8 cellular contexts compared by ENCODE assay signal in the genomic region with DNA sequence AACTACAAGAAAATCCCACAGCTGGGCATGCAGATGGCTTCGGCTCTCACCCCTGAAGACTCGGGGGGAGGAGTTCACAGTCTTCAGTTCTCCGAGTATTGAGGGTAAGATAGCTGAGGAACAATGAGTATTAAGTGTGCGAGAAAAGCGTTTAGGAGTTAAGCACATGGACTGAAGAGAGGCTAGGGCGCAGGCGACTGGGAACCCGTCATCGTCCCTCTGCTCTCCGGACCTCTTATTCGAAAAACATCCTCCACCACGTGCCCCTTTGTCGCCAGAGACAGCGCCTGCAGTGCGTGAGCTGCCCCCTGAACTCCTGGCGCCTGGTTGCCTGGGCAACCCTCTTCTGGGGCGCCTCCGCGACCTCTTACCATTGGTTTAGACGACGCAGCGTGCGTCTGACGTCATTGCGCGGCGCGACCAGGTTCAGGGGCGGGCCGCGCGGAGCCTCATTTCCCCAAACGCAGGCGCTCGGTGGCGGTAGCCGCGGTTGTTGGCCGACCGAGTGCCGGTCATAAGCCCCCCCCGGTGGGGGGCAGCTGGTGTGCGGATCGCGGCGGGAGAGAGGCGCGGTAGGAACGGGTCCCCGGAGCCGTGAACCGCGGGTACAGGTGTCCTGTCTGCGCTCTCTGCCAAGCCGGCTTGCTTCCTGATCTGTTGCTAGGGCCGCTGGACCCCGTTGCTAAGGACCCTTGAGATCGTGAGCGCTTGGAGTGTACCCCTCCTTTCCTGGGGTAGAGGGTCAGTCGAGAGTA. TPM values are rescaled to one million over a fixed set of nuclear protein-coding genes. Genes with fewer than 3 reads are reported as not detected.
A peak's percentile ranks its signal among the peaks of the same experiment; 100 is the strongest.
DNase-seq lines count a peak whose midpoint lies in the region; ATAC-seq, FAIRE-seq and TF ChIP-seq lines count a peak whose summit lies in the region.

Gene PACRGL, plus strand, starts transcription at position 452 of the 755 bp plus-strand sequence. CDS start 4,024 bp downstream, outside the sequence.

- peak; percentile 30 for DNase-seq in D721Med (ENCODE audit: insufficient read length, low spot score)
- peak; percentile 79 for DNase-seq in HuH-7.5 (ENCODE audit: low spot score)
- peak; percentile 97 for DNase-seq in OCI-LY7 (ENCODE audit: low spot score)
- peak; percentile 87 for DNase-seq in activated T-cell treated with anti-CD3 and anti-CD28 coated beads for 1 hour (ENCODE audit: low read depth)
- peak; percentile 94 for DNase-seq in endothelial cell of umbilical vein (ENCODE audit: low read depth, low spot score)
- peak; percentile 96 for DNase-seq in midbrain (lab: John Stamatoyannopoulos, UW)
- DNase-seq in stimulated activated CD8-positive, alpha-beta memory T cell treated with anti-CD3 and anti-CD28 coated beads, Interleukin-2, amount 100 ng/mL, for 1 hour (ENCODE audit: low read depth in 2 of 2), result peak; percentile 84 to 86

- peak; percentile 11 for FAIRE-seq in D721Med (lab: Jason Lieb, UNC)
- FAIRE-seq in endothelial cell of umbilical vein (lab: Jason Lieb, UNC), result peak; percentile 84

- H2AFZ ChIP-seq in OCI-LY7 (ENCODE audit: low read length) (peak within 1 kb of the TSS; percentile 94), endothelial cell of umbilical vein (ENCODE audit: low read depth, low read length) (peak within 1 kb of the TSS; percentile 95)

- H3K9ac ChIP-seq in endothelial cell of umbilical vein (replicated peaks; ENCODE audit: extremely low read depth, insufficient read depth, low read length), result peak within 1 kb of the TSS; percentile 93

- H3K36me3 ChIP-seq in OCI-LY7 (ENCODE audit: insufficient read depth, low read length), result peaks cover 11% of the 10 kb centered on the region
- peaks cover 0 to under 1% of the 10 kb centered on the region in 2 experiments for H3K36me3 ChIP-seq in endothelial cell of umbilical vein (ENCODE audit: control insufficient read depth in 2 of 2, extremely low read depth in 1 of 2, insufficient read depth in 2 of 2, low read length in 2 of 2)

- H3K79me2 ChIP-seq in OCI-LY7 (ENCODE audit: insufficient read depth, low read depth, low read length) (peaks cover 19% of the 10 kb centered on the region; the same call in 1 of the 2 replicates), endothelial cell of umbilical vein (ENCODE audit: control insufficient read depth, insufficient read depth, low read length) (peaks cover 17% of the 10 kb centered on the region)

- H3K9me1 ChIP-seq in endothelial cell of umbilical vein (replicated peaks; ENCODE audit: control insufficient read depth, extremely low read depth, insufficient read depth, low read length), result no peaks in the 10 kb centered on the region

- intact Hi-C loops in OCI-LY7 (cut with micrococcal nuclease; ENCODE audit: unreplicated experiment), result no loop called here
- intact Hi-C loops in endothelial cell of umbilical vein (cut with micrococcal nuclease), result loop anchor here (2.0 to 10.0 kb wide), 3 partner anchors 135 to 1069 kb away; no protein-coding TSS in a partner anchor

- BruUV-seq in OCI-LY7 (replicated peaks; lab: Mats Ljungman, UMichigan) (no TSS peak), endothelial cell of umbilical vein (replicated peaks; lab: Mats Ljungman, UMichigan) (no TSS peak)

- H3K27me3 ChIP-seq in endothelial cell of umbilical vein (ENCODE audit: control insufficient read depth in 2 of 2, insufficient read depth in 2 of 2, low read length in 2 of 2), result peaks cover 0 to 3% of the 10 kb centered on the region in 2 experiments

- TF ChIP-seq POLR2A in endothelial cell of umbilical vein (IDR thresholded peaks at IDR 0.05; ENCODE audit: low read depth, low read length), result peak; percentile 43

- TF ChIP-seq CTCF in D721Med (IDR thresholded peaks at IDR 0.05; ENCODE audit: insufficient read depth, missing control alignments) (no peak), OCI-LY7 (conservative IDR thresholded peaks at IDR 0.05; ENCODE audit: low read length) (no peak), endothelial cell of umbilical vein (IDR thresholded peaks at IDR 0.05; ENCODE audit: extremely low read depth in 1 of 2, insufficient read depth in 1 of 2, low read depth in 1 of 2, low read length in 2 of 2) (no peak)

- no peaks in the 10 kb centered on the region for H3K9me3 ChIP-seq in OCI-LY7 (ENCODE audit: low read length)
- H3K9me3 ChIP-seq in endothelial cell of umbilical vein (replicated peaks; ENCODE audit: control insufficient read depth, insufficient read depth, low read length), result no peaks in the 10 kb centered on the region

- peak within 1 kb of the TSS; percentile 77 for H3K4me3 ChIP-seq in OCI-LY7 (ENCODE audit: low read depth, low read length, poor library complexity, severe bottlenecking)
- H3K4me3 ChIP-seq in endothelial cell of umbilical vein (replicated peaks in 1 of 3; ENCODE audit: insufficient read depth in 1 of 3, low read depth in 1 of 3, low read length in 3 of 3), result peak within 1 kb of the TSS; percentile 88 to 92 (median 91)

- no peaks in the 10 kb centered on the region for H3K9me2 ChIP-seq in OCI-LY7 (ENCODE audit: insufficient read depth, low read length)

- CTCF ChIA-PET in OCI-LY7 (lab: Charles Lee; ENCODE audit: unreplicated experiment) (no interaction called here), endothelial cell of umbilical vein (lab: Charles Lee) (interaction anchor here (0.7 to 1.5 kb wide), 5 partner anchors 10 to 1067 kb away, joined by 3 to 6 read pairs (median 6); no protein-coding TSS in a partner anchor)

- H3K4me2 ChIP-seq in OCI-LY7 (ENCODE audit: low read length) (peak within 1 kb of the TSS; percentile 81), endothelial cell of umbilical vein (ENCODE audit: insufficient read depth, low read length) (peak within 1 kb of the TSS; percentile 86)

- H4K20me1 ChIP-seq in OCI-LY7 (ENCODE audit: insufficient read depth, low read length), result no peaks in the 10 kb centered on the region
- no peaks in the 10 kb centered on the region for H4K20me1 ChIP-seq in endothelial cell of umbilical vein (replicated peaks; ENCODE audit: control insufficient read depth, extremely low read depth, insufficient read depth, low read length)

- H3K4me1 ChIP-seq in OCI-LY7 (ENCODE audit: insufficient read depth, low read length, poor library complexity, severe bottlenecking), result peaks cover 15% of the 10 kb centered on the region
- peaks cover 18% of the 10 kb centered on the region for H3K4me1 ChIP-seq in endothelial cell of umbilical vein (ENCODE audit: control insufficient read depth, extremely low read depth, insufficient read depth, low read length)

- POLR2A ChIA-PET in OCI-LY7 (lab: Charles Lee) (interaction anchor here (0.5 to 1.2 kb wide), 4 partner anchors 10 to 1723 kb away, joined by 3 to 4 read pairs (median 3); no protein-coding TSS in a partner anchor), endothelial cell of umbilical vein (lab: Charles Lee) (no interaction called here)

- H3K27ac ChIP-seq in OCI-LY7 (ENCODE audit: low read depth, low read length, poor library complexity, severe bottlenecking), result peak within 1 kb of the TSS; percentile 67
- peak within 1 kb of the TSS; percentile 82 for H3K27ac ChIP-seq in endothelial cell of umbilical vein (ENCODE audit: insufficient read depth, low read depth, low read length)

- peak; percentile 100 for ATAC-seq in GM21526 (IDR thresholded peaks at IDR 0.05; ENCODE audit: low FRiP score, unreplicated experiment)

- dilution Hi-C loops in endothelial cell of umbilical vein (cut with MboI; ENCODE audit: extremely low pct_ligation_motif_present, low sequenced_read_pairs), result no loop called here

TF ChIP-seq in endothelial cell of umbilical vein, 7 proteins besides CTCF, POLR2A, EP300 and RAD21:
- TF ChIP-seq MAX (IDR thresholded peaks at IDR 0.05; ENCODE audit: insufficient read depth, insufficient read length) (peak; percentile 95), POLR2AphosphoS5 (IDR thresholded peaks at IDR 0.05; ENCODE audit: insufficient read depth, low read depth, low read length) (peak; percentile 81), GATA2 (IDR thresholded peaks at IDR 0.05; ENCODE audit: insufficient read depth, insufficient read length, low read depth, low read length) (no peak), MYC (IDR thresholded peaks at IDR 0.05; ENCODE audit: low read depth, low read length) (peak; percentile 91), JUN (IDR thresholded peaks at IDR 0.05; ENCODE audit: borderline replicate concordance, insufficient read depth, insufficient read length, low read depth) (no peak), EZH2 (IDR thresholded peaks at IDR 0.05; ENCODE audit: borderline replicate concordance, low read depth, low read length, severe bottlenecking) (no peak), FOS (IDR thresholded peaks at IDR 0.05; ENCODE audit: borderline replicate concordance, insufficient read depth, low read length) (no peak)

RNA-seq across cellular contexts. Expression of gene PACRGL, which starts in this region (rescaled TPM):
- total RNA-seq in OCI-LY7 (2014; rRNA removed; shearing (Covaris generic)), result 28.3 and 29.7 TPM in 2 replicates
- total RNA-seq in OCI-LY7 (2022) (17.8 and 21.7 TPM in 2 replicates), endothelial cell of umbilical vein (19.2 and 20.2 TPM in 2 replicates)
- 8.1 and 9.2 TPM in 2 replicates for polyA plus RNA-seq in endothelial cell of umbilical vein
- polyA plus RNA-seq in endothelial cell of umbilical vein (2011; cell fraction: cytosol; rRNA removed), result 10.1 and 10.4 TPM in 2 replicates
- 19.9 and 28.0 TPM in 2 replicates for polyA plus RNA-seq in endothelial cell of umbilical vein (2011; cell fraction: nucleus; rRNA removed)
- polyA plus RNA-seq in endothelial cell of umbilical vein (2012), result 15.2 and 16.6 TPM in 2 replicates
- polyA minus RNA-seq in endothelial cell of umbilical vein, result 12.3 and 14.7 TPM in 2 replicates
- polyA minus RNA-seq in endothelial cell of umbilical vein (2011; cell fraction: cytosol; rRNA and poly(A)+ RNA removed), result 5.1 TPM
- 40.8 and 41.7 TPM in 2 replicates for polyA minus RNA-seq in endothelial cell of umbilical vein (2011; cell fraction: nucleus; rRNA and poly(A)+ RNA removed)

Comparison
In these comparisons a context has a peak if more than half of its experiments do, and no peak if none do; other contexts are left out.
1. Peak in every context shown above with its lines: DNase-seq, ATAC-seq, H3K4me3 ChIP-seq and H3K27ac ChIP-seq.
2. DNase-seq: peak in every context shown above with its lines; median percentile 97 in OCI-LY7; 96 in midbrain; 94 in endothelial cell of umbilical vein; 87 in activated T-cell treated with anti-CD3 and anti-CD28 coated beads for 1 hour; 85 in stimulated activated CD8-positive, alpha-beta memory T cell treated with anti-CD3 and anti-CD28 coated beads, Interleukin-2, amount 100 ng/mL, for 1 hour; 79 in HuH-7.5; 30 in D721Med.